ENCODE assay signal across 21 cellular contexts in genomic region chr1:111705841-111706240, GRCh38. TPM values are rescaled to one million over a fixed set of nuclear protein-coding genes. Genes with fewer than 3 reads are reported as not detected.
DNase-seq lines count a peak whose midpoint lies in the region; ATAC-seq and TF ChIP-seq lines count a peak whose summit lies in the region.
"Had no signal": no experiment of that assay in that cellular context is flagged by ENCODE, and none has a peak within 500 bp of the region (broad histone marks: within the 10 kb centered on the region; RNA-seq: fewer than 3 reads in every experiment).

No MANE protein-coding gene starts in this region.

- peak overlapping the region in 1 of 2 experiments; percentile 27; a peak in 1 of 4 replicates for H4K8ac ChIP-seq in IMR-90 (ENCODE audit: low read depth in 2 of 2, low read length in 2 of 2)

- H3K4me2 ChIP-seq in IMR-90 (ENCODE audit: low read depth, low read length), result peak overlapping the region; percentile 52; the same call in 1 of the 2 replicates
- no peak overlapping the region for H3K4me2 ChIP-seq in osteoblast (ENCODE audit: insufficient read depth, low read length)

- peak overlapping the region; percentile 62 for H3K4ac ChIP-seq in IMR-90 (ENCODE audit: low read depth, low read length)

- H4K20me1 ChIP-seq in IMR-90 (ENCODE audit: insufficient read depth, low read length) (no peaks in the 10 kb centered on the region), osteoblast (ENCODE audit: insufficient read depth, low read length) (no peaks in the 10 kb centered on the region)

- intact Hi-C loops in IMR-90 (cut with micrococcal nuclease), result loop anchor here (1.0 kb wide), 1 partner anchor 198 kb away; no protein-coding TSS in a partner anchor

- peak overlapping the region; percentile 23; the same call in 1 of the 3 replicates for H2BK15ac ChIP-seq in IMR-90 (ENCODE audit: low read depth, low read length)

- WGBS in IMR-90 (ENCODE audit: extremely low coverage in 2 of 2, insufficient read length in 1 of 2), 2 experiments, result no CpG with 5 or more reads among the region's 3 CpGs

- no peak overlapping the region for H3K4me3 ChIP-seq in IMR-90 (ENCODE audit: insufficient read depth, low read depth, low read length)
- H3K4me3 ChIP-seq in neutrophil (ENCODE audit: low read depth in 1 of 2, low read length in 1 of 2), result no peak overlapping the region
- no peak overlapping the region for H3K4me3 ChIP-seq in osteoblast (ENCODE audit: insufficient read depth, low read length)
- H3K4me3 ChIP-seq: Peyer's patch, right atrium auricular region, tibial nerve had no signal

- peaks cover 7% of the 10 kb centered on the region; the same call in 1 of the 2 replicates for H3K9me1 ChIP-seq in IMR-90 (ENCODE audit: insufficient read depth, low read length)

- peak overlapping the region; percentile 31 for H2AK5ac ChIP-seq in IMR-90 (ENCODE audit: low read depth, low read length)

- no peaks in the 10 kb centered on the region for H3K9me3 Mint-ChIP-seq in activated CD4-positive, alpha-beta T cell treated with anti-CD3 and anti-CD28 coated beads, Interleukin-2, amount 10 ng/mL, durations not matched to agents 7 days and 5 days
- H3K9me3 Mint-ChIP-seq in central memory CD8-positive, alpha-beta T cell, result no peaks in the 10 kb centered on the region
- H3K9me3 Mint-ChIP-seq: nephron, T-cell had no signal

- H3K18ac ChIP-seq in IMR-90 (ENCODE audit: low read depth, low read length), result 0 out of 2 replicates have a peak overlapping the region, but pooled peaks have one; percentile 7

- no TSS peak for BruUV-seq in IMR-90 (replicated peaks; lab: Mats Ljungman, UMichigan)

- H3K79me1 ChIP-seq in IMR-90 (ENCODE audit: low read depth in 1 of 2, low read length in 2 of 2), result peaks cover 0 to 31% of the 10 kb centered on the region in 2 experiments; a peak in 2 of 4 replicates

- no peak overlapping the region for H3K4me3 Mint-ChIP-seq in activated CD4-positive, alpha-beta T cell treated with anti-CD3 and anti-CD28 coated beads, Interleukin-2, amount 10 ng/mL, durations not matched to agents 7 days and 5 days
- H3K4me3 Mint-ChIP-seq in central memory CD8-positive, alpha-beta T cell, result no peak overlapping the region
- H3K4me3 Mint-ChIP-seq: nephron, T-cell had no signal

- H3K9me3 ChIP-seq in IMR-90 (ENCODE audit: control insufficient read depth, insufficient read depth, low read length) (no peaks in the 10 kb centered on the region), neutrophil (no peaks in the 10 kb centered on the region), osteoblast (ENCODE audit: low read depth, low read length) (no peaks in the 10 kb centered on the region)
- H3K9me3 ChIP-seq: Peyer's patch, right atrium auricular region, tibial nerve had no signal

- peaks cover 65% of the 10 kb centered on the region for H3K36me3 Mint-ChIP-seq in activated CD4-positive, alpha-beta T cell treated with anti-CD3 and anti-CD28 coated beads, Interleukin-2, amount 10 ng/mL, durations not matched to agents 7 days and 5 days (ENCODE audit: low read depth)
- peaks cover 58% of the 10 kb centered on the region for H3K36me3 Mint-ChIP-seq in central memory CD8-positive, alpha-beta T cell (ENCODE audit: insufficient read depth)

- no peaks in the 10 kb centered on the region for H3K27me3 Mint-ChIP-seq in activated CD4-positive, alpha-beta T cell treated with anti-CD3 and anti-CD28 coated beads, Interleukin-2, amount 10 ng/mL, durations not matched to agents 7 days and 5 days
- no peaks in the 10 kb centered on the region for H3K27me3 Mint-ChIP-seq in central memory CD8-positive, alpha-beta T cell
- H3K27me3 Mint-ChIP-seq: T-cell had no signal

- H2BK20ac ChIP-seq in IMR-90 (ENCODE audit: low read depth, low read length), result peak overlapping the region; percentile 54

- H3K36me3 ChIP-seq in IMR-90 (ENCODE audit: control insufficient read depth, insufficient read depth, low read length), result peaks cover 11% of the 10 kb centered on the region
- peaks cover 36% of the 10 kb centered on the region for H3K36me3 ChIP-seq in neutrophil
- H3K36me3 ChIP-seq in osteoblast (ENCODE audit: insufficient read depth, low read length), result peaks cover 21% of the 10 kb centered on the region

- POLR2A ChIA-PET in activated CD4-positive, alpha-beta T cell treated with anti-CD3 and anti-CD28 coated beads, Interleukin-2, amount 10 ng/mL, durations not matched to agents 7 days and 5 days (lab: Charles Lee), result no interaction called here
- POLR2A ChIA-PET in IMR-90 (lab: Charles Lee; ENCODE audit: unreplicated experiment), result interaction anchor here (0.5 kb wide), 1 partner anchor 86 kb away, joined by 3 read pairs; no protein-coding TSS in a partner anchor

- 0 out of 2 replicates have a peak, but pooled peaks have one; percentile 7 for TF ChIP-seq RAD21 in IMR-90 (IDR thresholded peaks at IDR 0.05; ENCODE audit: low read length)

- dilution Hi-C loops in IMR-90 (cut with HindIII; ENCODE audit: low sequenced_read_pairs, unreplicated experiment), result no loop called here

- H3K56ac ChIP-seq in IMR-90 (ENCODE audit: extremely low read depth, insufficient read depth, low read length), result peak overlapping the region; percentile 44; the same call in 1 of the 2 replicates

- peak overlapping the region; percentile 54 for H2BK5ac ChIP-seq in IMR-90 (ENCODE audit: low read depth, low read length, poor library complexity, severe bottlenecking)

- H2AK9ac ChIP-seq in IMR-90 (replicated peaks; ENCODE audit: low read depth, low read length, poor library complexity), result no peak overlapping the region

- H3K27ac ChIP-seq in IMR-90 (ENCODE audit: insufficient read depth, low read length) (peak overlapping the region; percentile 41; the same call in 1 of the 2 replicates), neutrophil (peak overlapping the region; percentile 93), osteoblast (ENCODE audit: low read depth, low read length) (no peak overlapping the region)
- H3K27ac ChIP-seq: right atrium auricular region, tibial nerve had no signal

- H3K4me1 ChIP-seq in IMR-90 (ENCODE audit: control insufficient read depth, insufficient read depth, low read length) (peaks cover 10% of the 10 kb centered on the region), neutrophil (ENCODE audit: control insufficient read depth in 1 of 2, insufficient read depth in 1 of 2, low read depth in 1 of 2, low read length in 1 of 2) (peaks cover 25 to 38% of the 10 kb centered on the region in 2 experiments), osteoblast (ENCODE audit: insufficient read depth, low read length) (peaks cover 26% of the 10 kb centered on the region)
- H3K4me1 ChIP-seq: Peyer's patch, right atrium auricular region, tibial nerve had no signal

- H3K23ac ChIP-seq in IMR-90 (ENCODE audit: low read depth, low read length), result 0 out of 2 replicates have a peak overlapping the region, but pooled peaks have one; percentile 20

- H2BK120ac ChIP-seq in IMR-90 (ENCODE audit: low read depth, low read length), result peak overlapping the region; percentile 56

- peak overlapping the region; percentile 9 for H3K27ac Mint-ChIP-seq in activated CD4-positive, alpha-beta T cell treated with anti-CD3 and anti-CD28 coated beads, Interleukin-2, amount 10 ng/mL, durations not matched to agents 7 days and 5 days
- peak overlapping the region; percentile 35 for H3K27ac Mint-ChIP-seq in central memory CD8-positive, alpha-beta T cell (ENCODE audit: low read depth)
- H3K27ac Mint-ChIP-seq: nephron had no signal

- peaks cover 3% of the 10 kb centered on the region for H3K79me2 ChIP-seq in osteoblast (ENCODE audit: insufficient read depth, low read length)

- H4K91ac ChIP-seq in IMR-90 (ENCODE audit: insufficient read depth, low read depth, low read length), result peak overlapping the region; percentile 80

- DNase-seq in activated CD4-positive, alpha-beta T cell treated with anti-CD3 and anti-CD28 coated beads, Interleukin-2, amount 10 ng/mL, durations not matched to agents 7 days and 5 days, result no peak
- no peak for DNase-seq in activated CD4-positive, alpha-beta T cell treated with anti-CD3 and anti-CD28 coated beads, Interleukin-2, amount 50 U/mL, for 48 hours
- DNase-seq in IMR-90, result peak; percentile 63
- no peak for DNase-seq in central memory CD8-positive, alpha-beta T cell (ENCODE audit: low spot score in 2 of 2)
- DNase-seq in osteoblast (ENCODE audit: insufficient read length, low spot score, missing footprints), result no peak
- DNase-seq in KG1 (lab: John Stamatoyannopoulos, UW), result no peak
- DNase-seq: activated naive CD4-positive, alpha-beta T cell treated with anti-CD3 and anti-CD28 coated beads, Interleukin-2, amount 50 U/mL, for 16 hours; cerebellar nuclear complex; MM.1S; NCI-H2081; NCI-H226; NCI-H69; Peyer's patch; stimulated activated CD4-positive, alpha-beta T cell treated with anti-CD3 and anti-CD28 coated beads, Interleukin-2, amount 100 ng/mL, for 24 hours; T-cell had no signal

- ATAC-seq in IMR-90 (ENCODE audit: low read depth) (peak; percentile 69), HG03520 (IDR thresholded peaks at IDR 0.05; ENCODE audit: unreplicated experiment) (no peak)
- ATAC-seq in central memory CD8-positive, alpha-beta T cell (replicated peaks; ENCODE audit: extremely low read depth, poor library complexity, severe bottlenecking), result no peak
- ATAC-seq: activated CD4-positive, CD25-positive, alpha-beta regulatory T cell treated with anti-CD3 and anti-CD28 coated beads, Interleukin-2, amount 50 U/mL, for 24 hours; T-cell had no signal

- H2AFZ ChIP-seq in IMR-90 (replicated peaks; ENCODE audit: low read length, poor library complexity), result no peak overlapping the region
- H2AFZ ChIP-seq in osteoblast (ENCODE audit: low read length), result no peak overlapping the region

- H4K5ac ChIP-seq in IMR-90 (ENCODE audit: low read depth, low read length), result peak overlapping the region; percentile 58; the same call in 1 of the 2 replicates

- CTCF ChIA-PET in activated CD4-positive, alpha-beta T cell treated with anti-CD3 and anti-CD28 coated beads, Interleukin-2, amount 10 ng/mL, durations not matched to agents 7 days and 5 days (lab: Charles Lee), result interaction anchor here (1.2 kb wide), 1 partner anchor 9 kb away, joined by 4 read pairs; no protein-coding TSS in a partner anchor
- CTCF ChIA-PET in IMR-90 (lab: Yijun Ruan, JAX), result interaction anchor here (0.9 to 1.0 kb wide), 2 partner anchors 9 to 31 kb away, joined by 3 read pairs; no protein-coding TSS in a partner anchor

- no peaks in the 10 kb centered on the region for H3K27me3 ChIP-seq in IMR-90 (ENCODE audit: control insufficient read depth, insufficient read depth, low read length)
- H3K27me3 ChIP-seq in neutrophil, result no peaks in the 10 kb centered on the region
- H3K27me3 ChIP-seq in osteoblast (ENCODE audit: insufficient read depth, low read length), result no peaks in the 10 kb centered on the region
- H3K27me3 ChIP-seq: Peyer's patch, right atrium auricular region, tibial nerve had no signal

- peaks cover 29% of the 10 kb centered on the region for H3K4me1 Mint-ChIP-seq in activated CD4-positive, alpha-beta T cell treated with anti-CD3 and anti-CD28 coated beads, Interleukin-2, amount 10 ng/mL, durations not matched to agents 7 days and 5 days
- H3K4me1 Mint-ChIP-seq in central memory CD8-positive, alpha-beta T cell, result peaks cover 7% of the 10 kb centered on the region
- H3K4me1 Mint-ChIP-seq: nephron had no signal

- H3K14ac ChIP-seq in IMR-90 (replicated peaks; ENCODE audit: low read depth, low read length), result no peak overlapping the region

- in situ Hi-C loops in IMR-90 (cut with MboI; ENCODE audit: low sequenced_read_pairs), result no loop called here

- TF ChIP-seq POLR2A in IMR-90 (IDR thresholded peaks at IDR 0.05; ENCODE audit: low read depth, low read length), result no peak

- H3K9ac ChIP-seq in IMR-90 (ENCODE audit: low read depth, low read length), result no peak overlapping the region

- TF ChIP-seq CTCF in IMR-90 (conservative IDR thresholded peaks at IDR 0.05; ENCODE audit: low read depth, low read length) (no peak), neutrophil (IDR thresholded peaks at IDR 0.05) (no peak), osteoblast (IDR thresholded peaks at IDR 0.05; ENCODE audit: extremely low read depth, low read depth, low read length) (no peak)

RNA-seq across cellular contexts. Expression of gene INKA2, which starts 33.4 kb away (rescaled TPM):
- total RNA-seq in activated CD4-positive, alpha-beta T cell treated with anti-CD3 and anti-CD28 coated beads, Interleukin-2, amount 10 ng/mL, durations not matched to agents 7 days and 5 days, result 1 to 10 TPM; 2.4 to 4.2 TPM
- total RNA-seq in IMR-90 (2012; rRNA removed) (1.7 and 2.2 TPM in 2 replicates), osteoblast (3.5 and 3.6 TPM in 2 replicates)
- polyA plus RNA-seq in IMR-90 (2012; rRNA removed), result 1.3 and 2.6 TPM in 2 replicates
- 0.66 and 2.2 TPM in 2 replicates for polyA plus RNA-seq in IMR-90 (2012; cell fraction: cytosol; rRNA removed)
- polyA plus RNA-seq in IMR-90 (2012; cell fraction: nucleus; rRNA removed; ENCODE audit: low replicate concordance), result 2.8 and 5.6 TPM in 2 replicates

RNA-seq across cellular contexts. Expression of gene DDX20, which starts 49.9 kb away (rescaled TPM):
- total RNA-seq in activated CD4-positive, alpha-beta T cell treated with anti-CD3 and anti-CD28 coated beads, Interleukin-2, amount 10 ng/mL, durations not matched to agents 7 days and 5 days, result 10 to 100 TPM; 14.4 to 18.9 TPM
- 10.9 and 14.2 TPM in 2 replicates for total RNA-seq in IMR-90 (2012; rRNA removed)
- polyA plus RNA-seq in IMR-90 (2012; rRNA removed), result 4.4 and 5.7 TPM in 2 replicates
- polyA plus RNA-seq in IMR-90 (2012; cell fraction: cytosol; rRNA removed), result 1.1 and 1.5 TPM in 2 replicates
- 3.2 and 8.6 TPM in 2 replicates for polyA plus RNA-seq in IMR-90 (2012; cell fraction: nucleus; rRNA removed; ENCODE audit: low replicate concordance)
- 15.6 and 19.2 TPM in 2 replicates for total RNA-seq in osteoblast
